Comparison of ENCODE assay signal across 1 cellular context in the genomic region with DNA sequence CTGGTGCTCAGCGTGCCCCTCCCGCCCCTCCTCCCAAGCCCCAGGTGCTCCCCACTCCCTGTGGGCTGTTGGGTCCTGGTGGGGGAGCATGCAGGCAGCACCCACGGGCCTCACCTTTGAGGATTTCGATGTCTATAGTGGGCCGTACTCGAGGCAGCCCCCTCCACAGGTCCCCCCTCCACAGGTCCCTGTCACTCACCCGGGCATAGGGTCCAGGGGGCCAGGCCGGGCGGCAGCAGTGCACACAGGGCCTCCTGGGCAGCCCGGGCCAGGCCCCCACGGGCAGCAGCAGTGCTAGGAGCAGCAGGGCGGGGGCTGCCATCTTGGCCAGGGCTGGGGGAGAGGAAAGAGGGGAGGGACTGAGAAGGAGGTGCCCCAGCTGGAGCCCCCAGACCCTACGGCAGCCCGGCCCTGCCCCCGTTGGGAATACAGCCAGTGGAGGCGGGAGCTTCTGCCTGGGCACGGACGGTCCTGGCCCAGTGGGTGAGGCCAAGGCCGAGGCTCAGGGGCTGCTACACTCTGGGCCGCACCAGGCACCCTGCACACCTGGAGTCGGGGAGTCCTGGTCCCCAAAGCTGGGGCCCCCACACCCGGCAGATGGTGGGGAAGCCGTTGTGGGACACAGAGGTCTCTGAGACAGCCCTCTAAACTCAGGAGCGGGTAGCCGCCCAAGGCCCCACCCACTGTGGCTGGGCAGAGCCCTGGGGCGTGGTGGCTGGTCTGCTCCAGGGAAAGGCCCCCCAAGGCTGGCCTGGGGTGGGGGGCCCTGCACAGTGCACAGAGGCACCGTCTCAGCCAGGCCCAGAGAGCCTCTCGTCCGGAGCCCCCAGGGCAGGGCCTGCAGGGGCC.
TF ChIP-seq lines count a peak whose summit lies in the region.

No MANE protein-coding gene starts in this region.

TF ChIP-seq in GM12878, 131 proteins besides CTCF, POLR2A, EP300 and RAD21:
- TF ChIP-seq BCL11A (IDR thresholded peaks at IDR 0.05; ENCODE audit: low read depth, low read length) (no peak), BACH1 (IDR thresholded peaks at IDR 0.05; ENCODE audit: borderline replicate concordance) (no peak), RBBP5 (conservative IDR thresholded peaks at IDR 0.05) (no peak), RUNX3 (IDR thresholded peaks at IDR 0.05; ENCODE audit: low read length) (no peak), TCF7 (IDR thresholded peaks at IDR 0.05; ENCODE audit: borderline replicate concordance) (no peak), SUZ12 (IDR thresholded peaks at IDR 0.05; ENCODE audit: unreplicated experiment) (no peak), NR2F1 (conservative IDR thresholded peaks at IDR 0.05) (no peak), POU2F2 (IDR thresholded peaks at IDR 0.05; ENCODE audit: borderline replicate concordance, low read depth, low read length) (no peak), NBN (IDR thresholded peaks at IDR 0.05) (no peak)
- TF ChIP-seq, protein P1, sequence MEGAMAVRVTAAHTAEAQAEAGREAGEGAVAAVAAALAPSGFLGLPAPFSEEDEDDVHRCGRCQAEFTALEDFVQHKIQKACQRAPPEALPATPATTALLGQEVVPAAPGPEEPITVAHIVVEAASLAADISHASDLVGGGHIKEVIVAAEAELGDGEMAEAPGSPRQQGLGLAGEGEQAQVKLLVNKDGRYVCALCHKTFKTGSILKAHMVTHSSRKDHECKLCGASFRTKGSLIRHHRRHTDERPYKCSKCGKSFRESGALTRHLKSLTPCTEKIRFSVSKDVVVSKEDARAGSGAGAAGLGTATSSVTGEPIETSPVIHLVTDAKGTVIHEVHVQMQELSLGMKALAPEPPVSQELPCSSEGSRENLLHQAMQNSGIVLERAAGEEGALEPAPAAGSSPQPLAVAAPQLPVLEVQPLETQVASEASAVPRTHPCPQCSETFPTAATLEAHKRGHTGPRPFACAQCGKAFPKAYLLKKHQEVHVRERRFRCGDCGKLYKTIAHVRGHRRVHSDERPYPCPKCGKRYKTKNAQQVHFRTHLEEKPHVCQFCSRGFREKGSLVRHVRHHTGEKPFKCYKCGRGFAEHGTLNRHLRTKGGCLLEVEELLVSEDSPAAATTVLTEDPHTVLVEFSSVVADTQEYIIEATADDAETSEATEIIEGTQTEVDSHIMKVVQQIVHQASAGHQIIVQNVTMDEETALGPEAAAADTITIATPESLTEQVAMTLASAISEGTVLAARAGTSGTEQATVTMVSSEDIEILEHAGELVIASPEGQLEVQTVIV (IDR thresholded peaks at IDR 0.05; ENCODE audit: borderline replicate concordance, partially characterized antibody) = no peak
